Comparison of ENCODE assay signal across 23 cellular contexts in the genomic region with DNA sequence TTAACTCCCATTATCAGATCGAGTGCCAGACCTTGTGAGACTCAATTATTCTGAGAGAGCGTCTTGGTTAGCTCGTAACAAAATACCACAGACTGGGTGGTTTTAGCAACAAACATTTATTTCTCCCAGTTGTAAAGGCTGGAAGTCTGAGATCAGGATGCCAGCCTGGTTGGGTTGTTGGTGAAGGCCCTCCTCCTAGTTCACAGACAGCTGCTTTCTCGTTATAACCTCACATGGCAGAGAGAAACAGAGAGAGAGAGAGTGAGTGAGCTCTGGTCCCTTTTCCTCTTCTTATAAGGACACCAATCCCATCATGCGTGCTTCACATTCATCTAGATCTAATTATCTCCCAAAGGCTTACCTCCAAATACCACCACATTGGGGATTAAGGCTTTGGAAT.
"Had no signal": no experiment of that assay in that cellular context is flagged by ENCODE, and none has a peak within 500 bp of the region (broad histone marks: within the 10 kb centered on the region; RNA-seq: fewer than 3 reads in every experiment).

No MANE protein-coding gene starts in this region.

- H3K79me2 ChIP-seq: hepatocyte had no signal

- H2AFZ ChIP-seq: hepatocyte had no signal

- H3K27me3 ChIP-seq: gastroesophageal sphincter, heart left ventricle, hepatocyte, left lung had no signal

- H3K9me3 ChIP-seq: gastroesophageal sphincter, left lung, lower lobe of right lung, mucosa of descending colon had no signal

- DNase-seq: cortex of kidney; effector CD8-positive, alpha-beta T cell; effector memory CD8-positive, alpha-beta T cell; endodermal cell; erythroblast; foreskin keratinocyte; heart left ventricle; left cardiac atrium; left lung; left ventricle myocardium superior; lower lobe of right lung; mesenchymal stem cell; mucosa of descending colon; naive B cell; naive thymus-derived CD8-positive, alpha-beta T cell had no signal

- H3K36me3 ChIP-seq: gastroesophageal sphincter, heart left ventricle, left lung, lower lobe of right lung had no signal

- H3K4me2 ChIP-seq: hepatocyte had no signal

- H3K27ac ChIP-seq: epithelial cell of prostate, foreskin keratinocyte, gastroesophageal sphincter, heart left ventricle, hepatocyte, left lung, lower lobe of right lung had no signal

- H3K4me3 ChIP-seq: gastroesophageal sphincter, heart left ventricle, hepatocyte, left lung, lower lobe of right lung, mucosa of descending colon had no signal

- H3K4me1 ChIP-seq: foreskin keratinocyte, gastroesophageal sphincter, heart left ventricle, left lung, lower lobe of right lung had no signal

- FAIRE-seq: colon, endometrium, frontal cortex, islet of Langerhans, keratinocyte had no signal
